In genomic region chr4:66930216-66930615, GRCh38 we compare ENCODE assay signal across 20 cellular contexts.
DNase-seq lines count a peak whose midpoint lies in the region; ATAC-seq and TF ChIP-seq lines count a peak whose summit lies in the region.
"Had no signal": no experiment of that assay in that cellular context is flagged by ENCODE, and none has a peak within 500 bp of the region (broad histone marks: within the 10 kb centered on the region; RNA-seq: fewer than 3 reads in every experiment).

No MANE protein-coding gene starts in this region.

- POLR2A ChIA-PET in A673 (lab: Charles Lee; ENCODE audit: low non-redundant PET): no interaction called here

- intact Hi-C loops in A673 (cut with micrococcal nuclease; ENCODE audit: unreplicated experiment): no loop called here

- no peak overlapping the region for H3K27ac ChIP-seq in A673 (ENCODE audit: low read depth, low read length, poor library complexity, severe bottlenecking)
- H3K27ac ChIP-seq: GM23248, HL-60, KMS-11, Peyer's patch had no signal

- ATAC-seq in GM19467 (IDR thresholded peaks at IDR 0.05; ENCODE audit: unreplicated experiment): no peak
- ATAC-seq: Right ventricle myocardium inferior had no signal

- peak; percentile 22 for DNase-seq in A673 (ENCODE audit: low spot score)
- DNase-seq in COLO829 (ENCODE audit: low spot score): peak; percentile 88
- DNase-seq in NCI-H446 (lab: John Stamatoyannopoulos, UW): peak; percentile 32 to 67
- no peak for DNase-seq in DMS53 (lab: John Stamatoyannopoulos, UW)
- no peak for DNase-seq in NCI-H2029 treated with DMSO at 0.1 percent for 48 hours (lab: John Stamatoyannopoulos, UW)
- DNase-seq: DMS153; GF-D8; GM23248; HCEC 1CT; NCI-H526 treated with DMSO at 0.1 percent for 48 hours; NK-92 treated with Interleukin-12 subunit alpha and Interleukin-12 subunit beta, amount 100 ng/mL, for 24 hours; Peyer's patch; SW 1271; T-helper 2 cell had no signal

- H3K27me3 ChIP-seq in A673 (replicated peaks; ENCODE audit: insufficient read depth, low read depth, low read length, poor library complexity): no peaks in the 10 kb centered on the region
- H3K27me3 ChIP-seq: Peyer's patch had no signal

- no TSS peak for BruUV-seq in A673 (replicated peaks; lab: Mats Ljungman, UMichigan)

- peaks cover 51% of the 10 kb centered on the region for H3K4me1 Mint-ChIP-seq in brain
- H3K4me1 Mint-ChIP-seq: CD14-positive monocyte had no signal

- CTCF ChIA-PET in A673 (lab: Charles Lee): no interaction called here

- no peaks in the 10 kb centered on the region for H3K36me3 Mint-ChIP-seq in brain
- H3K36me3 Mint-ChIP-seq: CD14-positive monocyte had no signal

- no peaks in the 10 kb centered on the region for H3K36me3 ChIP-seq in A673 (ENCODE audit: insufficient read depth, low read length, poor library complexity, severe bottlenecking)
- H3K36me3 ChIP-seq: Peyer's patch had no signal

- H3K4me3 Mint-ChIP-seq in brain: no peak overlapping the region
- H3K4me3 Mint-ChIP-seq: CD14-positive monocyte had no signal

- no peaks in the 10 kb centered on the region for H3K9me3 ChIP-seq in A673 (ENCODE audit: low read depth, low read length, poor library complexity, severe bottlenecking)
- H3K9me3 ChIP-seq: Peyer's patch had no signal

- no peaks in the 10 kb centered on the region for H3K4me1 ChIP-seq in A673 (ENCODE audit: insufficient read depth, low read length, poor library complexity, severe bottlenecking)
- H3K4me1 ChIP-seq: Peyer's patch had no signal

- peak overlapping the region in 4 of 5 experiments; percentile 78 to 88 (median 80) for H3K27ac Mint-ChIP-seq in brain
- H3K27ac Mint-ChIP-seq: CD14-positive monocyte had no signal

- H3K9me3 Mint-ChIP-seq in brain: peaks cover 0 to 7% (median 0%) of the 10 kb centered on the region in 5 experiments

- H3K27me3 Mint-ChIP-seq in brain: no peaks in the 10 kb centered on the region

- no peak for TF ChIP-seq CTCF in A673 (conservative IDR thresholded peaks at IDR 0.05; ENCODE audit: low read depth, low read length)
- TF ChIP-seq CTCF in brain (conservative IDR thresholded peaks at IDR 0.05): no peak

- H3K4me3 ChIP-seq in A673 (ENCODE audit: low read depth, low read length, poor library complexity, severe bottlenecking): no peak overlapping the region
- H3K4me3 ChIP-seq: GM23248, Peyer's patch had no signal

Comparison
In these comparisons a context has a peak if more than half of its experiments do, and no peak if none do; other contexts are left out.
1. DNase-seq: peak in A673 (single experiment), COLO829 (single experiment) and NCI-H446 (2 of 2); none in DMS53 (single experiment) and NCI-H2029 treated with DMSO at 0.1 percent for 48 hours (single experiment).